In genomic region chr7:70953388-70953787, GRCh38 we compare ENCODE assay signal across 18 cellular contexts.
DNase-seq lines count a peak whose midpoint lies in the region; ATAC-seq, FAIRE-seq and TF ChIP-seq lines count a peak whose summit lies in the region.
"Had no signal": no experiment of that assay in that cellular context is flagged by ENCODE, and none has a peak within 500 bp of the region (broad histone marks: within the 10 kb centered on the region; RNA-seq: fewer than 3 reads in every experiment).

No MANE protein-coding gene starts in this region.

- TF ChIP-seq RAD21 in K562 (CRISPR knock-in tag; conservative IDR thresholded peaks at IDR 0.05 in 1 of 2, IDR thresholded peaks at IDR 0.05 in 1 of 2) = no peak

- H3K9me3 Mint-ChIP-seq in nephron (peaks cover 10% of the 10 kb centered on the region), type B pancreatic cell (no peaks in the 10 kb centered on the region)
- peaks cover 5% of the 10 kb centered on the region for H3K9me3 Mint-ChIP-seq in CD8-positive, alpha-beta T cell

- H3K27me3 Mint-ChIP-seq in nephron (ENCODE audit: low read depth) (peaks cover 5% of the 10 kb centered on the region), type B pancreatic cell (no peaks in the 10 kb centered on the region)
- no peaks in the 10 kb centered on the region for H3K27me3 Mint-ChIP-seq in CD8-positive, alpha-beta T cell (ENCODE audit: low read depth)
- H3K27me3 Mint-ChIP-seq: CD4-positive, alpha-beta memory T cell had no signal

- peak overlapping the region; percentile 90 to 96 (median 95) for H3K27ac Mint-ChIP-seq in nephron
- no peak overlapping the region for H3K27ac Mint-ChIP-seq in type B pancreatic cell
- H3K27ac Mint-ChIP-seq in CD8-positive, alpha-beta T cell = no peak overlapping the region
- H3K27ac Mint-ChIP-seq: CD14-positive monocyte; CD4-positive, alpha-beta memory T cell had no signal

- 0 out of 2 replicates have a peak, but pooled peaks cover 3% of the 10 kb centered on the region for H3K9me3 ChIP-seq in K562 (replicated peaks; ENCODE audit: control insufficient read depth, insufficient read depth, low read depth, low read length)
- no peaks in the 10 kb centered on the region for H3K9me3 ChIP-seq in CD8-positive, alpha-beta T cell (ENCODE audit: low read length)
- H3K9me3 ChIP-seq: HAP-1 had no signal

- H3K9me1 ChIP-seq in K562 (ENCODE audit: control insufficient read depth, insufficient read depth, low read length) = no peaks in the 10 kb centered on the region

- H3K79me2 ChIP-seq in K562 (ENCODE audit: control insufficient read depth, insufficient read depth, low read length) = no peaks in the 10 kb centered on the region

- intact Hi-C loops in K562 (cut with micrococcal nuclease) = no loop called here
- intact Hi-C loops in CD8-positive, alpha-beta T cell (cut with DNase I, micrococcal nuclease) = no loop called here

- peak; percentile 29 for FAIRE-seq in K562 (lab: Jason Lieb, UNC)

- no peak for TF ChIP-seq POLR2A in K562 (conservative IDR thresholded peaks at IDR 0.05)

- H3K27me3 ChIP-seq in K562 (ENCODE audit: control insufficient read depth in 2 of 2, insufficient read depth in 2 of 2, low read length in 2 of 2) = no peaks in the 10 kb centered on the region
- no peaks in the 10 kb centered on the region for H3K27me3 ChIP-seq in CD8-positive, alpha-beta T cell (ENCODE audit: insufficient read depth, low read length)
- H3K27me3 ChIP-seq: BLaER1 had no signal

- in situ Hi-C loops in K562 (cut with MboI) = no loop called here

- peak overlapping the region; percentile 22 to 54 (median 40) for H3K4me3 Mint-ChIP-seq in nephron
- H3K4me3 Mint-ChIP-seq in type B pancreatic cell = no peak overlapping the region
- H3K4me3 Mint-ChIP-seq in CD8-positive, alpha-beta T cell = no peak overlapping the region
- H3K4me3 Mint-ChIP-seq: CD14-positive monocyte; CD4-positive, alpha-beta memory T cell had no signal

- no peak for DNase-seq in K562 (ENCODE audit: extremely low read depth in 1 of 4, low spot score in 3 of 4)
- peak; percentile 1 for DNase-seq in islet precursor cell
- DNase-seq in type B pancreatic cell (ENCODE audit: extremely low spot score, unreplicated experiment) = peak; percentile 6
- no peak for DNase-seq in CD8-positive, alpha-beta T cell
- DNase-seq: 8988T; Calu3; CD4-positive, alpha-beta memory T cell; DMS79 treated with DMSO at 0.1 percent for 48 hours; GF-D8; GM23248; IMR-90 had no signal

- H3K4me3 ChIP-seq in K562 = no peak overlapping the region
- no peak overlapping the region for H3K4me3 ChIP-seq in CD8-positive, alpha-beta T cell (ENCODE audit: low read depth, low read length)
- H3K4me3 ChIP-seq: BLaER1, GM23248, HAP-1 had no signal

- TF ChIP-seq CTCF in K562 (IDR thresholded peaks at IDR 0.05 in 2 of 3, conservative IDR thresholded peaks at IDR 0.05 in 1 of 3; ENCODE audit: insufficient read depth in 2 of 3, low read depth in 1 of 3, low read length in 3 of 3) (no peak), nephron (IDR thresholded peaks at IDR 0.05; ENCODE audit: unreplicated experiment in 3 of 3) (no peak), type B pancreatic cell (conservative IDR thresholded peaks at IDR 0.05) (no peak)
- no peak for TF ChIP-seq CTCF in CD8-positive, alpha-beta T cell (IDR thresholded peaks at IDR 0.05)

- H3K4me1 Mint-ChIP-seq in nephron = peaks cover 20% of the 10 kb centered on the region
- peaks cover 18% of the 10 kb centered on the region for H3K4me1 Mint-ChIP-seq in type B pancreatic cell (ENCODE audit: unreplicated experiment)
- no peaks in the 10 kb centered on the region for H3K4me1 Mint-ChIP-seq in CD8-positive, alpha-beta T cell (ENCODE audit: low read depth)
- H3K4me1 Mint-ChIP-seq: CD14-positive monocyte; CD4-positive, alpha-beta memory T cell had no signal

- POLR2A ChIA-PET in K562 (lab: Yijun Ruan, JAX) = no interaction called here
- POLR2A ChIA-PET in CD8-positive, alpha-beta T cell (lab: Charles Lee) = no interaction called here

- H3K4me1 ChIP-seq in K562 (replicated peaks in 1 of 2; ENCODE audit: control insufficient read depth in 2 of 2, insufficient read depth in 2 of 2, low read length in 2 of 2) = no peaks in the 10 kb centered on the region
- no peaks in the 10 kb centered on the region for H3K4me1 ChIP-seq in CD8-positive, alpha-beta T cell (ENCODE audit: insufficient read depth, low read length)
- H3K4me1 ChIP-seq: BLaER1, HAP-1 had no signal

- no peak for TF ChIP-seq EP300 in K562 (IDR thresholded peaks at IDR 0.05; ENCODE audit: low read length)

- H3K9ac ChIP-seq in K562 (ENCODE audit: insufficient read depth in 1 of 2, low read depth in 2 of 2, low read length in 2 of 2) = no peak overlapping the region
- H3K9ac ChIP-seq: BLaER1, GM23248 had no signal

- no TSS peak for BruUV-seq in K562 (replicated peaks; lab: Mats Ljungman, UMichigan)

- H4K20me1 ChIP-seq in K562 (replicated peaks; ENCODE audit: control insufficient read depth, insufficient read depth, low read length) = no peaks in the 10 kb centered on the region
- H4K20me1 ChIP-seq: BLaER1 had no signal

- ATAC-seq in K562 = no peak
- ATAC-seq in GM18873 (IDR thresholded peaks at IDR 0.05; ENCODE audit: low FRiP score, unreplicated experiment) = no peak
- no peak for ATAC-seq in GM18907 (IDR thresholded peaks at IDR 0.05; ENCODE audit: unreplicated experiment)
- ATAC-seq in CD8-positive, alpha-beta T cell = no peak

- H3K36me3 ChIP-seq in K562 (ENCODE audit: control insufficient read depth, insufficient read depth, low read length) = no peaks in the 10 kb centered on the region
- no peaks in the 10 kb centered on the region for H3K36me3 ChIP-seq in CD8-positive, alpha-beta T cell (ENCODE audit: insufficient read depth, low read length)
- H3K36me3 ChIP-seq: BLaER1, HAP-1 had no signal

- H2AFZ ChIP-seq in K562 (ENCODE audit: low read depth, low read length) = no peak overlapping the region
- H2AFZ ChIP-seq: GM23248 had no signal

- no peak overlapping the region for H3K4me2 ChIP-seq in K562 (ENCODE audit: insufficient read depth, low read length)
- H3K4me2 ChIP-seq: BLaER1 had no signal

- H3K36me3 Mint-ChIP-seq in nephron (ENCODE audit: low read depth) (no peaks in the 10 kb centered on the region), type B pancreatic cell (no peaks in the 10 kb centered on the region)
- no peaks in the 10 kb centered on the region for H3K36me3 Mint-ChIP-seq in CD8-positive, alpha-beta T cell
- H3K36me3 Mint-ChIP-seq: CD14-positive monocyte; CD4-positive, alpha-beta memory T cell had no signal

- 3% methylated on average over 5 of the region's 5 CpGs for WGBS in K562 (ENCODE audit: insufficient coverage, low coverage, missing lambda C conversion rate)

- H3K27ac ChIP-seq in K562 (ENCODE audit: extremely low read depth, low read depth, low read length) = no peak overlapping the region
- H3K27ac ChIP-seq in CD8-positive, alpha-beta T cell (ENCODE audit: low read depth, low read length) = no peak overlapping the region
- H3K27ac ChIP-seq: BLaER1, GM23248, HL-60 had no signal

- CTCF ChIA-PET in K562 (lab: Yijun Ruan, JAX; ENCODE audit: low intra/inter-chr PET ratio) = no interaction called here
- CTCF ChIA-PET in CD8-positive, alpha-beta T cell (lab: Charles Lee) = no interaction called here

TF ChIP-seq in K562, 482 proteins besides CTCF, POLR2A, EP300 and RAD21:
- TF ChIP-seq FUS (optimal IDR thresholded peaks at IDR 0.05; ENCODE audit: low read depth, low read length) (no peak), NR4A1 (CRISPR knock-in tag; IDR thresholded peaks at IDR 0.05) (no peak), NR4A1 (tag; IDR thresholded peaks at IDR 0.05) (no peak), ZKSCAN1 (IDR thresholded peaks at IDR 0.05; ENCODE audit: low read depth, low read length) (no peak), NR2F6 (CRISPR knock-in tag; IDR thresholded peaks at IDR 0.05) (no peak), MXI1 (IDR thresholded peaks at IDR 0.05; ENCODE audit: low read depth, low read length) (no peak), BCL6 (CRISPR knock-in tag; IDR thresholded peaks at IDR 0.05) (no peak)

Comparison
In these comparisons a context has a peak if more than half of its experiments do, and no peak if none do; other contexts are left out.
1. DNase-seq: peak in islet precursor cell (single experiment) and type B pancreatic cell (single experiment); none in K562 (0 of 4) and CD8-positive, alpha-beta T cell (0 of 7).
2. H3K27ac Mint-ChIP-seq: peak in nephron (3 of 3); none in type B pancreatic cell (single experiment) and CD8-positive, alpha-beta T cell (single experiment).
3. H3K4me3 Mint-ChIP-seq: peak in nephron (3 of 3); none in type B pancreatic cell (single experiment) and CD8-positive, alpha-beta T cell (single experiment).